29 cellular contexts compared by ENCODE assay signal in genomic region chr13:102240110-102240509, GRCh38.
"Had no signal": no experiment of that assay in that cellular context is flagged by ENCODE, and none has a peak within 500 bp of the region (broad histone marks: within the 10 kb centered on the region; RNA-seq: fewer than 3 reads in every experiment).

No MANE protein-coding gene starts in this region.

- DNase-seq: activated B cell treated with CpG ODN at 0.5 μM for 24 hours; activated CD4-positive, alpha-beta memory T cell treated with anti-CD3 and anti-CD28 coated beads for 36 hours; activated CD4-positive, alpha-beta T cell treated with anti-CD3 and anti-CD28 coated beads for 4 hours; activated CD4-positive, alpha-beta T cell treated with anti-CD3 and anti-CD28 coated beads, Interleukin-2, amount 10 ng/mL, durations not matched to agents 24 days and 14 days; activated CD4-positive, alpha-beta T cell treated with anti-CD3 and anti-CD28 coated beads, Interleukin-2, amount 50 U/mL, for 1 hour; activated CD4-positive, alpha-beta T cell treated with anti-CD3 and anti-CD28 coated beads, Interleukin-2, amount 50 U/mL, for 4 hours; activated CD4-positive, CD25-positive, alpha-beta regulatory T cell treated with anti-CD3 and anti-CD28 coated beads, Interleukin-2, amount 50 U/mL, for 72 hours; activated CD8-positive, alpha-beta memory T cell treated with anti-CD3 and anti-CD28 coated beads, Interleukin-2, amount 50 U/mL, for 4 hours; activated CD8-positive, alpha-beta T cell treated with anti-CD3 and anti-CD28 coated beads for 36 hours; activated effector memory CD4-positive, alpha-beta T cell treated with anti-CD3 and anti-CD28 coated beads, Interleukin-2, amount 50 U/mL, for 16 hours; activated gamma-delta T cell treated with Interleukin-2 at 50 U/mL for 16 hours; activated naive CD4-positive, alpha-beta T cell; activated naive CD4-positive, alpha-beta T cell treated with anti-CD3 and anti-CD28 coated beads for 36 hours; activated naive CD4-positive, alpha-beta T cell treated with anti-CD3 and anti-CD28 coated beads, Interleukin-2, amount 50 U/mL, for 16 hours; activated naive CD8-positive, alpha-beta T cell treated with anti-CD3 and anti-CD28 coated beads for 36 hours; activated T-cell treated with anti-CD3 and anti-CD28 coated beads, Interleukin-2, amount 50 U/mL, for 24 hours; activated T-cell treated with anti-CD3 and anti-CD28 coated beads, Interleukin-2, amount 50 U/mL, for 48 hours; adrenal gland; amniotic stem cell; aorta; body of pancreas; brain microvascular endothelial cell; central memory CD4-positive, alpha-beta T cell; T-helper 2 cell; T-helper 9 cell had no signal

- H3K27ac ChIP-seq: adrenal gland, body of pancreas, brain microvascular endothelial cell, breast epithelium, VCaP had no signal

- H3K4me3 ChIP-seq: adrenal gland, body of pancreas, breast epithelium had no signal

- ATAC-seq: activated CD8-positive, alpha-beta T cell treated with anti-CD3 and anti-CD28 coated beads for 36 hours; activated naive CD4-positive, alpha-beta T cell treated with anti-CD3 and anti-CD28 coated beads, Interleukin-2, amount 50 U/mL, for 72 hours; activated T-helper 17 cell treated with anti-CD3 and anti-CD28 coated beads, Interleukin-2, amount 50 U/mL, for 72 hours; body of pancreas had no signal

- H3K9me3 ChIP-seq: adrenal gland, body of pancreas, breast epithelium had no signal

- H3K27me3 ChIP-seq: adrenal gland, body of pancreas, brain microvascular endothelial cell, breast epithelium had no signal

- H3K36me3 ChIP-seq: adrenal gland, brain microvascular endothelial cell, breast epithelium had no signal

- H3K4me1 ChIP-seq: adrenal gland, body of pancreas, breast epithelium had no signal
